In genomic region chr9:32550046-32550608, GRCh38 we compare ENCODE assay signal across 8 cellular contexts. TPM values are rescaled to one million over a fixed set of nuclear protein-coding genes. Genes with fewer than 3 reads are reported as not detected.
A peak's percentile ranks its signal among the peaks of the same experiment; 100 is the strongest.
DNase-seq lines count a peak whose midpoint lies in the region; ATAC-seq and TF ChIP-seq lines count a peak whose summit lies in the region.

No MANE protein-coding gene starts in this region.

- no peaks in the 10 kb centered on the region for H3K27me3 Mint-ChIP-seq in activated T-cell treated with anti-CD3 and anti-CD28 coated beads, Interleukin-2, amount 50 U/mL, for 72 hours (ENCODE audit: low read depth)
- no peaks in the 10 kb centered on the region for H3K27me3 Mint-ChIP-seq in activated CD4-positive, alpha-beta memory T cell treated with anti-CD3 and anti-CD28 coated beads for 36 hours

- TF ChIP-seq POLR2A in prostate gland (IDR thresholded peaks at IDR 0.05), result no peak

- H3K27ac ChIP-seq in foreskin keratinocyte (peak overlapping the region; percentile 95), prostate gland (peak overlapping the region; percentile 91 to 94)

- no peaks in the 10 kb centered on the region for H3K9me3 ChIP-seq in prostate gland

- DNase-seq in activated T-cell treated with anti-CD3 and anti-CD28 coated beads, Interleukin-2, amount 50 U/mL, for 72 hours, result no peak
- no peak for DNase-seq in activated T-cell treated with anti-CD3 and anti-CD28 coated beads, Interleukin-2, amount 50 U/mL, for 48 hours
- DNase-seq in activated CD4-positive, alpha-beta memory T cell treated with anti-CD3 and anti-CD28 coated beads for 36 hours, result no peak
- DNase-seq in foreskin keratinocyte (peak in 1 of 2 donors; percentile 34), prostate gland (ENCODE audit: low spot score) (no peak), GM19238 (ENCODE audit: insufficient read length, low spot score) (no peak)

- H3K4me1 Mint-ChIP-seq in activated T-cell treated with anti-CD3 and anti-CD28 coated beads, Interleukin-2, amount 50 U/mL, for 72 hours (ENCODE audit: low read depth), result peaks cover 48% of the 10 kb centered on the region
- H3K4me1 Mint-ChIP-seq in activated CD4-positive, alpha-beta memory T cell treated with anti-CD3 and anti-CD28 coated beads for 36 hours (ENCODE audit: low read depth), result peaks cover 49% of the 10 kb centered on the region

- ATAC-seq in activated T-cell treated with anti-CD3 and anti-CD28 coated beads, Interleukin-2, amount 50 U/mL, for 72 hours (replicated peaks in 1 of 2), result no peak
- ATAC-seq in HG03175 (IDR thresholded peaks at IDR 0.05; ENCODE audit: unreplicated experiment) (peak; percentile 14), foreskin keratinocyte (no peak), HG02571 (IDR thresholded peaks at IDR 0.05; ENCODE audit: unreplicated experiment) (no peak)

- WGBS in prostate gland, result 2% methylated on average over 13 of the region's 15 CpGs

- H3K27ac Mint-ChIP-seq in activated T-cell treated with anti-CD3 and anti-CD28 coated beads, Interleukin-2, amount 50 U/mL, for 72 hours, result peak overlapping the region; percentile 27
- peak overlapping the region; percentile 62 for H3K27ac Mint-ChIP-seq in activated CD4-positive, alpha-beta memory T cell treated with anti-CD3 and anti-CD28 coated beads for 36 hours

- intact Hi-C loops in activated CD4-positive, alpha-beta memory T cell treated with anti-CD3 and anti-CD28 coated beads for 36 hours (cut with micrococcal nuclease), result loop anchor here (2.0 to 10.0 kb wide), 2 partner anchors 527 to 715 kb away; partner anchors contain the start of genes BAG1, CHMP5 and SMU1
- intact Hi-C loops in prostate gland (cut with DNase I), result loop anchor here (2.0 kb wide), 1 partner anchor 167 kb away; no protein-coding TSS in a partner anchor

- H3K4me3 Mint-ChIP-seq in activated T-cell treated with anti-CD3 and anti-CD28 coated beads, Interleukin-2, amount 50 U/mL, for 72 hours, result peak overlapping the region; percentile 100
- H3K4me3 Mint-ChIP-seq in activated CD4-positive, alpha-beta memory T cell treated with anti-CD3 and anti-CD28 coated beads for 36 hours, result peak overlapping the region; percentile 99

- TF ChIP-seq CTCF in foreskin keratinocyte (conservative IDR thresholded peaks at IDR 0.05) (peak; percentile 32), prostate gland (IDR thresholded peaks at IDR 0.05) (no peak)

- POLR2A ChIA-PET in activated CD4-positive, alpha-beta memory T cell treated with anti-CD3 and anti-CD28 coated beads for 36 hours (lab: Charles Lee), result interaction anchor here (1.6 to 3.6 kb wide), 4 partner anchors 20 to 166 kb away, joined by 4 to 31 read pairs (median 12); partner anchors contain the start of genes ACO1, NDUFB6 and RIGI

- H3K36me3 Mint-ChIP-seq in activated T-cell treated with anti-CD3 and anti-CD28 coated beads, Interleukin-2, amount 50 U/mL, for 72 hours (ENCODE audit: insufficient read depth in 2 of 2), result peaks cover 3 to 19% of the 10 kb centered on the region in 2 donors
- H3K36me3 Mint-ChIP-seq in activated CD4-positive, alpha-beta memory T cell treated with anti-CD3 and anti-CD28 coated beads for 36 hours, result peaks cover 32% of the 10 kb centered on the region

- CTCF ChIA-PET in activated CD4-positive, alpha-beta memory T cell treated with anti-CD3 and anti-CD28 coated beads for 36 hours (lab: Charles Lee), result interaction anchor here (1.3 to 7.9 kb wide), 7 partner anchors 23 to 174 kb away, joined by 6 to 62 read pairs (median 7); partner anchors contain the start of genes ACO1, NDUFB6 and RIGI

- H3K4me1 ChIP-seq in foreskin keratinocyte, result peaks cover 8% of the 10 kb centered on the region
- no peaks in the 10 kb centered on the region for H3K4me1 ChIP-seq in prostate gland (replicated peaks)

- H3K4me3 ChIP-seq in prostate gland, result peak overlapping the region; percentile 72 to 74

- no peaks in the 10 kb centered on the region for H3K27me3 ChIP-seq in foreskin keratinocyte
- H3K27me3 ChIP-seq in prostate gland (replicated peaks; ENCODE audit: insufficient read depth), result no peaks in the 10 kb centered on the region

- H3K9me3 Mint-ChIP-seq in activated T-cell treated with anti-CD3 and anti-CD28 coated beads, Interleukin-2, amount 50 U/mL, for 72 hours, result no peaks in the 10 kb centered on the region
- H3K9me3 Mint-ChIP-seq in activated CD4-positive, alpha-beta memory T cell treated with anti-CD3 and anti-CD28 coated beads for 36 hours, result no peaks in the 10 kb centered on the region

- no peaks in the 10 kb centered on the region for H3K36me3 ChIP-seq in prostate gland

RNA-seq across cellular contexts. Expression of gene SMIM27, which starts 2.0 kb away (rescaled TPM):
- 10 to 100 TPM; 54.4 to 63.5 TPM for total RNA-seq in activated T-cell treated with anti-CD3 and anti-CD28 coated beads, Interleukin-2, amount 50 U/mL, for 72 hours
- 10 to 100 TPM; 18.5 to 19.5 TPM for total RNA-seq in activated CD4-positive, alpha-beta memory T cell treated with anti-CD3 and anti-CD28 coated beads for 36 hours
- 7.8 and 9.6 TPM in 2 replicates for total RNA-seq in foreskin keratinocyte
- 10.0 and 13.3 TPM in 2 replicates for polyA plus RNA-seq in foreskin keratinocyte
- total RNA-seq in prostate gland, result 1 to 10 TPM; 6.4 to 8.3 TPM

RNA-seq across cellular contexts. Expression of gene TOPORS, which starts 2.3 kb away (rescaled TPM):
- 10 to 100 TPM; 12.8 to 13.8 TPM for total RNA-seq in activated T-cell treated with anti-CD3 and anti-CD28 coated beads, Interleukin-2, amount 50 U/mL, for 72 hours
- total RNA-seq in activated CD4-positive, alpha-beta memory T cell treated with anti-CD3 and anti-CD28 coated beads for 36 hours, result 10 to 100 TPM; 14.8 to 15.4 TPM
- total RNA-seq in foreskin keratinocyte (19.5 and 20.3 TPM in 2 replicates), prostate gland (10 to 100 TPM; 18.2 to 27.2 TPM)
- 4.1 and 5.3 TPM in 2 replicates for polyA plus RNA-seq in foreskin keratinocyte

RNA-seq across cellular contexts. Expression of gene NDUFB6, which starts 22.8 kb away (rescaled TPM):
- 10 to 100 TPM; 29.2 to 31.7 TPM for total RNA-seq in activated T-cell treated with anti-CD3 and anti-CD28 coated beads, Interleukin-2, amount 50 U/mL, for 72 hours
- 10 to 100 TPM; 75.7 to 77.1 TPM for total RNA-seq in activated CD4-positive, alpha-beta memory T cell treated with anti-CD3 and anti-CD28 coated beads for 36 hours
- total RNA-seq in foreskin keratinocyte (56.9 and 57.8 TPM in 2 replicates), prostate gland (10 to 100 TPM; 43.0 to 56.4 TPM)
- polyA plus RNA-seq in foreskin keratinocyte, result 88.2 and 100 TPM in 2 replicates

RNA-seq across cellular contexts. Expression of gene RIGI, which starts 24.1 kb away (rescaled TPM):
- 1 to 10 TPM; 7.9 to 8.6 TPM for total RNA-seq in activated T-cell treated with anti-CD3 and anti-CD28 coated beads, Interleukin-2, amount 50 U/mL, for 72 hours
- total RNA-seq in activated CD4-positive, alpha-beta memory T cell treated with anti-CD3 and anti-CD28 coated beads for 36 hours, result 10 to 100 TPM; 10.6 to 11.7 TPM
- 23.4 and 30.2 TPM in 2 replicates for total RNA-seq in foreskin keratinocyte
- 8.7 and 10.4 TPM in 2 replicates for polyA plus RNA-seq in foreskin keratinocyte
- total RNA-seq in prostate gland, result 1 to 10 TPM; 8.2 to 9.5 TPM
